2 cellular contexts compared by ENCODE assay signal in genomic region chr14:93579178-93579577, GRCh38.
A peak's percentile ranks its signal among the peaks of the same experiment; 100 is the strongest.
TF ChIP-seq lines count a peak whose summit lies in the region.

No MANE protein-coding gene starts in this region.

TF ChIP-seq in A549, 52 proteins besides CTCF, POLR2A, EP300 and RAD21 (continued from another document):
- TF ChIP-seq E2F6 (IDR thresholded peaks at IDR 0.05; ENCODE audit: borderline replicate concordance, low read depth) (no peak), FOSL2 (IDR thresholded peaks at IDR 0.05) (no peak), FOSL2 (CRISPR knock-in tag; IDR thresholded peaks at IDR 0.05) (peak; percentile 67), MAFK (IDR thresholded peaks at IDR 0.05; ENCODE audit: partially characterized antibody) (peak; percentile 69), ZSCAN20 (CRISPR knock-in tag; IDR thresholded peaks at IDR 0.05) (no peak)

TF ChIP-seq in K562, 482 proteins besides CTCF, POLR2A, EP300 and RAD21 (continued from another document):
- no peak for TF ChIP-seq HBP1 (CRISPR knock-in tag; IDR thresholded peaks at IDR 0.05)
- no peak for TF ChIP-seq ZNF449 (CRISPR knock-in tag; IDR thresholded peaks at IDR 0.05)
